Comparison of ENCODE assay signal across 29 cellular contexts in the genomic region with DNA sequence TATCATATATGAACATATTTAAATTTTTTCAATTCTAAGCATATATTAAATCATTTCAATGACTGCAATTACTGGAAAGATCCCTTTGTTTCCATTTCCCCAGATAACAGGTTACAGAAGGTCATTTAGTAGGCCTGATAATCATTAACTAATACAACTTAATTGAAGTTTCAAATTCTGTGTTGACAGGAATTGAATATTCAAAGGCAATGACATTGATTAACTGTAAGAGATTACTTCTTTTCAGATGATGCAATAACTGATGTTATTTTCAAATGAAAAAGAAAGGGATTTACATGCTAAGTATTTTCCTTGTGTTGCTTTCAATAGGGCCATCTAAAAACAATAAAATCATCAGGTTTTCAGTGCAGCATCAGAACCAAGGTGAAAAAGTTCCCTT.
"Had no signal": no experiment of that assay in that cellular context is flagged by ENCODE, and none has a peak within 500 bp of the region (broad histone marks: within the 10 kb centered on the region; RNA-seq: fewer than 3 reads in every experiment).

No MANE protein-coding gene starts in this region.

- H3K27ac Mint-ChIP-seq: activated CD4-positive, alpha-beta memory T cell treated with anti-CD3 and anti-CD28 coated beads, Interleukin-2, amount 10 ng/mL, durations not matched to agents 7 days and 5 days; activated CD4-positive, alpha-beta T cell treated with anti-CD3 and anti-CD28 coated beads, Interleukin-2, amount 10 ng/mL, durations not matched to agents 7 days and 5 days; activated naive CD4-positive, alpha-beta T cell treated with anti-CD3 and anti-CD28 coated beads, Interleukin-2, amount 10 ng/mL, durations not matched to agents 7 days and 5 days; activated naive CD4-positive, alpha-beta T cell treated with anti-CD3 and anti-CD28 coated beads, Interleukin-2, amount 50 U/mL, for 72 hours; activated naive CD8-positive, alpha-beta T cell treated with anti-CD3 and anti-CD28 coated beads, Interleukin-2, amount 10 ng/mL, durations not matched to agents 7 days and 5 days; activated T-cell treated with anti-CD3 and anti-CD28 coated beads, Interleukin-2, amount 50 U/mL, for 24 hours; activated T-cell treated with anti-CD3 and anti-CD28 coated beads, Interleukin-2, amount 50 U/mL, for 72 hours; brain; dendritic cell treated with granulocyte-macrophage colony-stimulating factor and Interleukin-4, amounts not matched to agents 40 ng/mL and 50 ng/mL, for 4 days; effector memory CD8-positive, alpha-beta T cell had no signal

- H3K36me3 ChIP-seq: ascending aorta, breast epithelium, cardiac muscle cell, esophagus muscularis mucosa, gastrocnemius medialis had no signal

- H3K27ac ChIP-seq: ascending aorta, breast epithelium, cardiac muscle cell, coronary artery, esophagus muscularis mucosa, foreskin keratinocyte, gastrocnemius medialis had no signal

- ATAC-seq: activated naive CD4-positive, alpha-beta T cell treated with anti-CD3 and anti-CD28 coated beads, Interleukin-2, amount 50 U/mL, for 72 hours; activated T-cell treated with anti-CD3 and anti-CD28 coated beads, Interleukin-2, amount 50 U/mL, for 72 hours; effector memory CD8-positive, alpha-beta T cell; foreskin keratinocyte; gastrocnemius medialis had no signal

- H3K4me1 ChIP-seq: ascending aorta, breast epithelium, esophagus muscularis mucosa, foreskin keratinocyte, gastrocnemius medialis had no signal

- H3K4me1 Mint-ChIP-seq: activated CD4-positive, alpha-beta memory T cell treated with anti-CD3 and anti-CD28 coated beads, Interleukin-2, amount 10 ng/mL, durations not matched to agents 7 days and 5 days; activated CD4-positive, alpha-beta T cell treated with anti-CD3 and anti-CD28 coated beads, Interleukin-2, amount 10 ng/mL, durations not matched to agents 7 days and 5 days; activated naive CD4-positive, alpha-beta T cell treated with anti-CD3 and anti-CD28 coated beads, Interleukin-2, amount 10 ng/mL, durations not matched to agents 7 days and 5 days; activated naive CD8-positive, alpha-beta T cell treated with anti-CD3 and anti-CD28 coated beads, Interleukin-2, amount 10 ng/mL, durations not matched to agents 7 days and 5 days; brain; central memory CD8-positive, alpha-beta T cell had no signal

- H3K9me3 Mint-ChIP-seq: activated CD4-positive, alpha-beta memory T cell treated with anti-CD3 and anti-CD28 coated beads, Interleukin-2, amount 10 ng/mL, durations not matched to agents 7 days and 5 days; activated naive CD4-positive, alpha-beta T cell treated with anti-CD3 and anti-CD28 coated beads, Interleukin-2, amount 10 ng/mL, durations not matched to agents 7 days and 5 days; activated naive CD4-positive, alpha-beta T cell treated with anti-CD3 and anti-CD28 coated beads, Interleukin-2, amount 50 U/mL, for 72 hours; activated naive CD8-positive, alpha-beta T cell treated with anti-CD3 and anti-CD28 coated beads, Interleukin-2, amount 10 ng/mL, durations not matched to agents 7 days and 5 days; activated T-cell treated with anti-CD3 and anti-CD28 coated beads, Interleukin-2, amount 50 U/mL, for 24 hours; brain; central memory CD8-positive, alpha-beta T cell; effector memory CD8-positive, alpha-beta T cell had no signal

- H3K4me3 ChIP-seq: ascending aorta, breast epithelium, cardiac muscle cell, coronary artery, esophagus muscularis mucosa, gastrocnemius medialis had no signal

- H3K4me3 Mint-ChIP-seq: activated CD4-positive, alpha-beta memory T cell treated with anti-CD3 and anti-CD28 coated beads, Interleukin-2, amount 10 ng/mL, durations not matched to agents 7 days and 5 days; activated CD4-positive, alpha-beta T cell treated with anti-CD3 and anti-CD28 coated beads, Interleukin-2, amount 10 ng/mL, durations not matched to agents 7 days and 5 days; activated naive CD4-positive, alpha-beta T cell treated with anti-CD3 and anti-CD28 coated beads, Interleukin-2, amount 10 ng/mL, durations not matched to agents 7 days and 5 days; activated naive CD8-positive, alpha-beta T cell treated with anti-CD3 and anti-CD28 coated beads, Interleukin-2, amount 10 ng/mL, durations not matched to agents 7 days and 5 days; activated T-cell treated with anti-CD3 and anti-CD28 coated beads, Interleukin-2, amount 50 U/mL, for 24 hours; activated T-cell treated with anti-CD3 and anti-CD28 coated beads, Interleukin-2, amount 50 U/mL, for 72 hours; brain; central memory CD8-positive, alpha-beta T cell; dendritic cell treated with granulocyte-macrophage colony-stimulating factor and Interleukin-4, amounts not matched to agents 40 ng/mL and 50 ng/mL, for 4 days; effector memory CD8-positive, alpha-beta T cell had no signal

- DNase-seq: activated CD4-positive, alpha-beta memory T cell treated with anti-CD3 and anti-CD28 coated beads, Interleukin-2, amount 10 ng/mL, durations not matched to agents 7 days and 5 days; activated CD4-positive, alpha-beta T cell treated with anti-CD3 and anti-CD28 coated beads for 4 hours; activated CD4-positive, alpha-beta T cell treated with anti-CD3 and anti-CD28 coated beads, Interleukin-2, amount 10 ng/mL, durations not matched to agents 7 days and 5 days; activated CD4-positive, alpha-beta T cell treated with anti-CD3 and anti-CD28 coated beads, Interleukin-2, amount 50 U/mL, for 4 hours; activated CD4-positive, CD25-positive, alpha-beta regulatory T cell; activated CD4-positive, CD25-positive, alpha-beta regulatory T cell treated with anti-CD3 and anti-CD28 coated beads, Interleukin-2, amount 50 U/mL, for 72 hours; activated CD8-positive, alpha-beta memory T cell treated with anti-CD3 and anti-CD28 coated beads, Interleukin-2, amount 50 U/mL, for 48 hours; activated gamma-delta T cell; activated naive CD4-positive, alpha-beta T cell; activated naive CD4-positive, alpha-beta T cell treated with anti-CD3 and anti-CD28 coated beads, Interleukin-2, amount 10 ng/mL, durations not matched to agents 7 days and 5 days; activated naive CD8-positive, alpha-beta T cell treated with anti-CD3 and anti-CD28 coated beads, Interleukin-2, amount 10 ng/mL, durations not matched to agents 7 days and 5 days; activated T-cell treated with anti-CD3 and anti-CD28 coated beads for 4 hours; activated T-cell treated with anti-CD3 and anti-CD28 coated beads, Interleukin-2, amount 50 U/mL, for 24 hours; activated T-cell treated with anti-CD3 and anti-CD28 coated beads, Interleukin-2, amount 50 U/mL, for 72 hours; effector CD4-positive, alpha-beta T cell; effector memory CD8-positive, alpha-beta T cell; foreskin keratinocyte; gastrocnemius medialis; glutamatergic neuron; T-helper 2 cell had no signal

- H3K9me3 ChIP-seq: ascending aorta, breast epithelium, esophagus muscularis mucosa, gastrocnemius medialis had no signal

- H3K27me3 Mint-ChIP-seq: activated naive CD8-positive, alpha-beta T cell treated with anti-CD3 and anti-CD28 coated beads, Interleukin-2, amount 10 ng/mL, durations not matched to agents 7 days and 5 days had no signal

- H3K36me3 Mint-ChIP-seq: activated naive CD4-positive, alpha-beta T cell treated with anti-CD3 and anti-CD28 coated beads, Interleukin-2, amount 10 ng/mL, durations not matched to agents 7 days and 5 days; activated naive CD4-positive, alpha-beta T cell treated with anti-CD3 and anti-CD28 coated beads, Interleukin-2, amount 50 U/mL, for 72 hours; activated naive CD8-positive, alpha-beta T cell treated with anti-CD3 and anti-CD28 coated beads, Interleukin-2, amount 10 ng/mL, durations not matched to agents 7 days and 5 days; brain had no signal

- H3K27me3 ChIP-seq: ascending aorta, breast epithelium, cardiac muscle cell, esophagus muscularis mucosa, foreskin keratinocyte, gastrocnemius medialis had no signal
